In genomic region chr2:221350621-221351020, GRCh38 we compare ENCODE assay signal across 30 cellular contexts.
DNase-seq lines count a peak whose midpoint lies in the region; ATAC-seq and TF ChIP-seq lines count a peak whose summit lies in the region.
"Had no signal": no experiment of that assay in that cellular context is flagged by ENCODE, and none has a peak within 500 bp of the region (broad histone marks: within the 10 kb centered on the region; RNA-seq: fewer than 3 reads in every experiment).

No MANE protein-coding gene starts in this region.

- no peak overlapping the region for H3K27ac ChIP-seq in esophagus muscularis mucosa (replicated peaks in 1 of 4)
- H3K27ac ChIP-seq: heart left ventricle, parathyroid adenoma, Peyer's patch, uterus, VCaP had no signal

- peaks cover 0 to 11% (median 5%) of the 10 kb centered on the region in 4 donors for H3K4me1 ChIP-seq in esophagus muscularis mucosa
- H3K4me1 ChIP-seq: BE2C, HAP-1, parathyroid adenoma, Peyer's patch, uterus had no signal

- WGBS in esophagus muscularis mucosa, result 57% methylated on average over 1 of the region's 1 CpG

- no peak for TF ChIP-seq EP300 in esophagus muscularis mucosa (IDR thresholded peaks at IDR 0.05)

- ATAC-seq in HG03025 (IDR thresholded peaks at IDR 0.05; ENCODE audit: low FRiP score, unreplicated experiment), result no peak
- ATAC-seq: heart left ventricle; K562; right cardiac atrium; stimulated activated effector memory CD8-positive, alpha-beta T cell treated with anti-CD3 and anti-CD28 coated beads, Interleukin-12 subunit alpha, Interleukin-12 subunit beta, amount 100 ng/mL, for 72 hours had no signal

- no peak for TF ChIP-seq CTCF in AG10803 (conservative IDR thresholded peaks at IDR 0.05; ENCODE audit: low read length)
- TF ChIP-seq CTCF in epithelial cell of esophagus (IDR thresholded peaks at IDR 0.05; ENCODE audit: insufficient read depth, low read depth, low read length, missing control alignments), result no peak
- TF ChIP-seq CTCF in esophagus muscularis mucosa (IDR thresholded peaks at IDR 0.05), result no peak

- no peaks in the 10 kb centered on the region for H3K9me3 ChIP-seq in esophagus muscularis mucosa
- H3K9me3 ChIP-seq: BE2C, HAP-1, heart left ventricle, Peyer's patch, uterus had no signal

- peak; percentile 60 for DNase-seq in AG10803 (ENCODE audit: low read depth)
- peak; percentile 36 for DNase-seq in M059J (ENCODE audit: low read depth)
- peak; percentile 18 for DNase-seq in epithelial cell of esophagus (ENCODE audit: low read depth)
- peak; percentile 62 for DNase-seq in myocyte (ENCODE audit: low read depth)
- no peak for DNase-seq in DMS153 treated with DMSO at 0.1 percent for 48 hours (lab: John Stamatoyannopoulos, UW; ENCODE audit: unreplicated experiment)
- DNase-seq in CD1c-positive myeloid dendritic cell (ENCODE audit: extremely low spot score), result no peak
- no peak for DNase-seq in esophagus muscularis mucosa (ENCODE audit: extremely low spot score)
- DNase-seq: activated CD4-positive, alpha-beta T cell treated with anti-CD3 and anti-CD28 coated beads, Interleukin-2, amount 10 ng/mL, durations not matched to agents 24 days and 14 days; activated effector memory CD4-positive, alpha-beta T cell treated with anti-CD3 and anti-CD28 coated beads, Interleukin-2, amount 50 U/mL, for 16 hours; activated T-cell treated with anti-CD3 and anti-CD28 coated beads, Interleukin-2, amount 50 U/mL, for 1 hour; BE2C; DND-41; heart left ventricle; MV-4-11; NCI-H510A treated with DMSO at 0.1 percent for 48 hours; Peyer's patch; right cardiac atrium; SIG-M5; stimulated activated CD4-positive, alpha-beta T cell treated with anti-CD3 and anti-CD28 coated beads, Interleukin-12 subunit alpha, Interleukin-12 subunit beta, amount 100 ng/mL, for 4 hours; stimulated activated CD4-positive, alpha-beta T cell treated with anti-CD3 and anti-CD28 coated beads, Interleukin-4, amount 100 ng/mL, for 1 hour; substantia nigra; SW 1271; T-helper 9 cell; uterus had no signal

- no peaks in the 10 kb centered on the region for H3K36me3 ChIP-seq in esophagus muscularis mucosa
- H3K36me3 ChIP-seq: BE2C, HAP-1, heart left ventricle, Peyer's patch, uterus had no signal

- intact Hi-C loops in esophagus muscularis mucosa (cut with DNase I), result no loop called here

- no peak overlapping the region for H3K4me3 ChIP-seq in AG10803 (ENCODE audit: low read length)
- no peak overlapping the region for H3K4me3 ChIP-seq in epithelial cell of esophagus (ENCODE audit: low read length)
- H3K4me3 ChIP-seq in esophagus muscularis mucosa, result no peak overlapping the region
- H3K4me3 ChIP-seq: HAP-1, heart left ventricle, K562, Peyer's patch, uterus had no signal

- no peaks in the 10 kb centered on the region for H3K27me3 ChIP-seq in esophagus muscularis mucosa
- H3K27me3 ChIP-seq: BE2C, heart left ventricle, Peyer's patch, uterus had no signal

- no peak for TF ChIP-seq POLR2A in esophagus muscularis mucosa (IDR thresholded peaks at IDR 0.05; ENCODE audit: low read depth)

Comparison
In these comparisons a context has a peak if more than half of its experiments do, and no peak if none do; other contexts are left out.
1. DNase-seq: peak in AG10803 (single experiment), M059J (single experiment), epithelial cell of esophagus (single experiment) and myocyte (single experiment); none in DMS153 treated with DMSO at 0.1 percent for 48 hours (single experiment), CD1c-positive myeloid dendritic cell (single experiment) and esophagus muscularis mucosa (single experiment).